ENCODE assay signal across 14 cellular contexts in genomic region chr10:126234630-126235029, GRCh38.
DNase-seq lines count a peak whose midpoint lies in the region; ATAC-seq and TF ChIP-seq lines count a peak whose summit lies in the region.
"Had no signal": no experiment of that assay in that cellular context is flagged by ENCODE, and none has a peak within 500 bp of the region (broad histone marks: within the 10 kb centered on the region; RNA-seq: fewer than 3 reads in every experiment).

No MANE protein-coding gene starts in this region.

- H4K20me1 ChIP-seq in IMR-90 (ENCODE audit: insufficient read depth, low read length), result no peaks in the 10 kb centered on the region
- H4K20me1 ChIP-seq: BLaER1 treated with 17β-estradiol and CSF1 and Interleukin-3, amounts not matched to agents 10 nM and 100 nM had no signal

- H3K36me3 Mint-ChIP-seq in brain, result no peaks in the 10 kb centered on the region
- no peaks in the 10 kb centered on the region for H3K36me3 Mint-ChIP-seq in nephron (ENCODE audit: low read depth)
- no peaks in the 10 kb centered on the region for H3K36me3 Mint-ChIP-seq in osteocyte (ENCODE audit: unreplicated experiment)
- H3K36me3 Mint-ChIP-seq: CD8-positive, alpha-beta T cell had no signal

- no peak overlapping the region for H2BK120ac ChIP-seq in IMR-90 (ENCODE audit: low read depth, low read length)

- no peaks in the 10 kb centered on the region for H3K27me3 ChIP-seq in IMR-90 (ENCODE audit: control insufficient read depth, insufficient read depth, low read length)
- H3K27me3 ChIP-seq: BLaER1 treated with 17β-estradiol and CSF1 and Interleukin-3, amounts not matched to agents 10 nM and 100 nM had no signal

- H3K4me1 ChIP-seq in IMR-90 (ENCODE audit: control insufficient read depth, insufficient read depth, low read length), result no peaks in the 10 kb centered on the region
- H3K4me1 ChIP-seq: HAP-1 had no signal

- dilution Hi-C loops in IMR-90 (cut with HindIII; ENCODE audit: low sequenced_read_pairs, unreplicated experiment), result no loop called here

- no peak overlapping the region for H3K23ac ChIP-seq in IMR-90 (ENCODE audit: low read depth, low read length)

- no peak overlapping the region for H2AK9ac ChIP-seq in IMR-90 (replicated peaks; ENCODE audit: low read depth, low read length, poor library complexity)

- CTCF ChIA-PET in IMR-90 (lab: Yijun Ruan, JAX), result no interaction called here

- H3K9me1 ChIP-seq in IMR-90 (ENCODE audit: insufficient read depth, low read length), result no peaks in the 10 kb centered on the region

- no peak overlapping the region for H3K27ac ChIP-seq in IMR-90 (ENCODE audit: insufficient read depth, low read length)
- H3K27ac ChIP-seq: BLaER1 treated with 17β-estradiol and CSF1 and Interleukin-3, amounts not matched to agents 10 nM and 100 nM had no signal

- H3K36me3 ChIP-seq in IMR-90 (ENCODE audit: control insufficient read depth, insufficient read depth, low read length), result no peaks in the 10 kb centered on the region
- H3K36me3 ChIP-seq: BLaER1 treated with 17β-estradiol and CSF1 and Interleukin-3, amounts not matched to agents 10 nM and 100 nM; HAP-1 had no signal

- ATAC-seq in IMR-90 (ENCODE audit: low read depth), result no peak
- no peak for ATAC-seq in HG03565 (IDR thresholded peaks at IDR 0.05; ENCODE audit: unreplicated experiment)
- ATAC-seq: CD8-positive, alpha-beta T cell had no signal

- no peak overlapping the region for H4K5ac ChIP-seq in IMR-90 (ENCODE audit: low read depth, low read length)

- TF ChIP-seq RAD21 in IMR-90 (IDR thresholded peaks at IDR 0.05; ENCODE audit: low read length), result no peak

- no peak overlapping the region for H3K14ac ChIP-seq in IMR-90 (replicated peaks; ENCODE audit: low read depth, low read length)

- no peak for TF ChIP-seq POLR2A in IMR-90 (IDR thresholded peaks at IDR 0.05; ENCODE audit: low read depth, low read length)

- H3K9ac ChIP-seq in IMR-90 (ENCODE audit: low read depth, low read length), result no peak overlapping the region
- H3K9ac ChIP-seq: BLaER1 treated with 17β-estradiol and CSF1 and Interleukin-3, amounts not matched to agents 10 nM and 100 nM had no signal

- no peak for DNase-seq in IMR-90
- DNase-seq in osteocyte (ENCODE audit: extremely low spot score, unreplicated experiment), result peak; percentile 25
- DNase-seq in NCI-H82 treated with DMSO at 0.1 percent for 48 hours (lab: John Stamatoyannopoulos, UW; ENCODE audit: unreplicated experiment), result no peak
- DNase-seq in SHP77 (lab: John Stamatoyannopoulos, UW), result no peak
- DNase-seq: Calu3, DMS79 treated with DMSO at 0.1 percent for 48 hours, GF-D8 had no signal

- POLR2A ChIA-PET in IMR-90 (lab: Charles Lee; ENCODE audit: unreplicated experiment), result no interaction called here

- H3K4me2 ChIP-seq in IMR-90 (ENCODE audit: low read depth, low read length), result no peak overlapping the region
- H3K4me2 ChIP-seq: BLaER1 treated with 17β-estradiol and CSF1 and Interleukin-3, amounts not matched to agents 10 nM and 100 nM had no signal

- no peak overlapping the region for H3K4ac ChIP-seq in IMR-90 (ENCODE audit: low read depth, low read length)

- in situ Hi-C loops in IMR-90 (cut with MboI; ENCODE audit: low sequenced_read_pairs), result no loop called here

- H3K56ac ChIP-seq in IMR-90 (ENCODE audit: extremely low read depth, insufficient read depth, low read length), result no peak overlapping the region

- 94% methylated on average over 3 of the region's 5 CpGs; no CpG with 5 or more reads in 1 of the 2 experiments for WGBS in IMR-90 (ENCODE audit: extremely low coverage in 2 of 2, insufficient read length in 1 of 2), 2 experiments

- H3K4me3 Mint-ChIP-seq in brain, result peak overlapping the region in 1 of 5 experiments; percentile 21
- no peak overlapping the region for H3K4me3 Mint-ChIP-seq in nephron
- no peak overlapping the region for H3K4me3 Mint-ChIP-seq in osteocyte (ENCODE audit: unreplicated experiment)
- H3K4me3 Mint-ChIP-seq: B cell; CD8-positive, alpha-beta T cell had no signal

- H2AK5ac ChIP-seq in IMR-90 (ENCODE audit: low read depth, low read length), result no peak overlapping the region; the same call in 1 of the 2 replicates

- H3K27ac Mint-ChIP-seq in brain (peak overlapping the region in 4 of 5 experiments; percentile 6 to 93 (median 53)), nephron (peak overlapping the region in 2 of 3 experiments; percentile 34 to 41), osteocyte (ENCODE audit: unreplicated experiment) (no peak overlapping the region)
- H3K27ac Mint-ChIP-seq: B cell; CD8-positive, alpha-beta T cell had no signal

- no peaks in the 10 kb centered on the region for H3K79me1 ChIP-seq in IMR-90 (ENCODE audit: low read depth in 1 of 2, low read length in 2 of 2)

- peaks cover 3% of the 10 kb centered on the region for H3K27me3 Mint-ChIP-seq in brain
- peaks cover 3% of the 10 kb centered on the region for H3K27me3 Mint-ChIP-seq in nephron (ENCODE audit: low read depth)
- no peaks in the 10 kb centered on the region for H3K27me3 Mint-ChIP-seq in osteocyte (ENCODE audit: unreplicated experiment)

- no peak for TF ChIP-seq CTCF in IMR-90 (conservative IDR thresholded peaks at IDR 0.05; ENCODE audit: low read depth, low read length)
- TF ChIP-seq CTCF in brain (conservative IDR thresholded peaks at IDR 0.05), result no peak
- no peak for TF ChIP-seq CTCF in nephron (IDR thresholded peaks at IDR 0.05; ENCODE audit: unreplicated experiment in 3 of 3)
- no peak for TF ChIP-seq CTCF in osteocyte (IDR thresholded peaks at IDR 0.05)

- BruUV-seq in IMR-90 (replicated peaks; lab: Mats Ljungman, UMichigan), result no TSS peak

- intact Hi-C loops in IMR-90 (cut with micrococcal nuclease), result no loop called here

- H3K4me3 ChIP-seq in IMR-90 (ENCODE audit: insufficient read depth, low read depth, low read length), result no peak overlapping the region
- H3K4me3 ChIP-seq: BLaER1 treated with 17β-estradiol and CSF1 and Interleukin-3, amounts not matched to agents 10 nM and 100 nM; HAP-1 had no signal

- H2BK15ac ChIP-seq in IMR-90 (ENCODE audit: low read depth, low read length), result no peak overlapping the region

- H3K18ac ChIP-seq in IMR-90 (ENCODE audit: low read depth, low read length), result no peak overlapping the region

- H2BK20ac ChIP-seq in IMR-90 (ENCODE audit: low read depth, low read length), result no peak overlapping the region

- no peaks in the 10 kb centered on the region for H3K9me3 ChIP-seq in IMR-90 (ENCODE audit: control insufficient read depth, insufficient read depth, low read length)
- H3K9me3 ChIP-seq: HAP-1 had no signal

- H4K8ac ChIP-seq in IMR-90 (ENCODE audit: low read depth in 2 of 2, low read length in 2 of 2), result no peak overlapping the region

- H3K9me3 Mint-ChIP-seq in brain, result peaks cover 0 to 6% (median 0%) of the 10 kb centered on the region in 5 experiments
- peaks cover 2% of the 10 kb centered on the region for H3K9me3 Mint-ChIP-seq in nephron
- no peaks in the 10 kb centered on the region for H3K9me3 Mint-ChIP-seq in osteocyte (ENCODE audit: unreplicated experiment)

- H2BK5ac ChIP-seq in IMR-90 (ENCODE audit: low read depth, low read length, poor library complexity, severe bottlenecking), result no peak overlapping the region

- no peak overlapping the region for H4K91ac ChIP-seq in IMR-90 (ENCODE audit: insufficient read depth, low read depth, low read length)

- H3K4me1 Mint-ChIP-seq in brain (peaks cover 67% of the 10 kb centered on the region), nephron (peaks cover 35% of the 10 kb centered on the region), osteocyte (ENCODE audit: unreplicated experiment) (peaks cover 14% of the 10 kb centered on the region)
- H3K4me1 Mint-ChIP-seq: B cell had no signal

- peak overlapping the region; percentile 8 for H2AFZ ChIP-seq in IMR-90 (replicated peaks; ENCODE audit: low read length, poor library complexity)

TF ChIP-seq in IMR-90, 13 proteins besides CTCF, POLR2A, EP300 and RAD21:
- TF ChIP-seq ELK1 (IDR thresholded peaks at IDR 0.05; ENCODE audit: borderline replicate concordance, low read depth, low read length) (no peak), CHD1 (IDR thresholded peaks at IDR 0.05; ENCODE audit: low read depth, low read length) (no peak), MAFK (IDR thresholded peaks at IDR 0.05; ENCODE audit: low read depth, low read length) (no peak)
